Comparison of ENCODE assay signal across 24 cellular contexts in the genomic region with DNA sequence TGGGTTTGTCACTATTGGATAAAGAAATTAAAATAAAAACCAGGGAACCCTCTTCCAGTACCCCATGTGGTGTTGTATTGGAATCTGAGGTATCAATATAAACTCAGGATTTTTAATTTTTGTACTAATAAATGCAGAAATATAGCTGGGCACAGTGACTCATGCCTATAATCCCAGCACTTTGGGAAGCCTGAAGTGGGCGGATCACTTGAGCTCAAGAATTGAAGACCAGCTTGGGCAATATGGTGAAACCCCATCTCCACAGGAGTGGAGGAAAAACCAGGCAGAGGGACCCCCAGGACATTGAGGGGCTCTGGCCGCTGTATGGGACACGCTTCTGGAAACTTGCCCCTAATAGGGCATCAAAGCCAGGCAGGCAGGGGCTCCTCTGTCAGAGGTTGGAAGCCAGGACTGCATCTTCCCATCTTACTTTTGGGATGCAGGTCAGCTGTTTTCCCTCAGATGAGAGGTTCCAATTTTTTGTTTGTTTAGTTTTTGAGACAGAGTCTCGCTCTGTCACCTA. TPM values are rescaled to one million over a fixed set of nuclear protein-coding genes. Genes with fewer than 3 reads are reported as not detected.
A peak's percentile ranks its signal among the peaks of the same experiment; 100 is the strongest.
DNase-seq lines count a peak whose midpoint lies in the region; ATAC-seq and TF ChIP-seq lines count a peak whose summit lies in the region.
"Had no signal": no experiment of that assay in that cellular context is flagged by ENCODE, and none has a peak within 500 bp of the region (broad histone marks: within the 10 kb centered on the region; RNA-seq: fewer than 3 reads in every experiment).

No MANE protein-coding gene starts in this region.

- H3K9me2 ChIP-seq in HCT116 (ENCODE audit: insufficient read depth), result no peaks in the 10 kb centered on the region

- H3K36me3 ChIP-seq in HCT116 (ENCODE audit: control insufficient read depth in 1 of 2, insufficient read depth in 2 of 2, low read length in 2 of 2) (no peaks in the 10 kb centered on the region), thoracic aorta (no peaks in the 10 kb centered on the region)
- H3K36me3 ChIP-seq: brain microvascular endothelial cell, neutrophil, right lobe of liver had no signal

- H3K79me2 ChIP-seq in HCT116 (ENCODE audit: insufficient read depth, low read length), result no peaks in the 10 kb centered on the region

- no peak for DNase-seq in HCT116 (ENCODE audit: low read depth, low spot score)
- DNase-seq in fibroblast of peridontal ligament (ENCODE audit: extremely low read depth), result peak; percentile 29
- DNase-seq in omental fat pad (ENCODE audit: low spot score), result no peak
- DNase-seq in thoracic aorta (ENCODE audit: low spot score), result no peak
- DNase-seq in glomerular visceral epithelial cell (ENCODE audit: extremely low spot score), result no peak
- no peak for DNase-seq in mucosa of gallbladder (ENCODE audit: low spot score)
- DNase-seq: activated naive CD8-positive, alpha-beta T cell treated with anti-CD3 and anti-CD28 coated beads for 36 hours; brain microvascular endothelial cell; CD4-positive, CD25-positive, alpha-beta regulatory T cell; DMS153; GF-D8; NCI-H1417 treated with DMSO at 0.1 percent for 48 hours; NCI-H2171; NCI-H69; right lobe of liver; stimulated activated CD4-positive, alpha-beta T cell treated with anti-CD3 and anti-CD28 coated beads, Interleukin-2, amount 100 ng/mL, for 48 hours had no signal

- H3K27ac ChIP-seq in HCT116 (ENCODE audit: low read depth, low read length), result no peak overlapping the region
- H3K27ac ChIP-seq in thoracic aorta, result peak overlapping the region; percentile 86 to 96
- H3K27ac ChIP-seq: brain microvascular endothelial cell, neutrophil, right lobe of liver had no signal

- POLR2A ChIA-PET in HCT116 (lab: Charles Lee), result interaction anchor here (0.9 kb wide), 1 partner anchor 8 kb away, joined by 3 read pairs; no protein-coding TSS in a partner anchor

- no peak overlapping the region for H3K9ac ChIP-seq in HCT116 (ENCODE audit: low read length)

- RAD21 ChIA-PET in HCT116 (lab: Charles Lee; ENCODE audit: low non-redundant PET in 1 of 2, low total read pairs in 2 of 2, uncharacterized antibody in 2 of 2, unreplicated experiment in 2 of 2), result no interaction called here

- peaks cover 17 to 55% of the 10 kb centered on the region in 2 experiments for H3K4me1 ChIP-seq in HCT116 (ENCODE audit: control insufficient read depth in 1 of 2, insufficient read depth in 2 of 2, low read length in 2 of 2)
- H3K4me1 ChIP-seq in thoracic aorta (ENCODE audit: control insufficient read depth in 1 of 2, low read depth in 2 of 2), result peaks cover 25 to 42% of the 10 kb centered on the region in 2 donors
- H3K4me1 ChIP-seq: right lobe of liver had no signal

- H2AFZ ChIP-seq in HCT116 (ENCODE audit: low read depth, low read length, poor library complexity, severe bottlenecking), result no peak overlapping the region

- CTCF ChIA-PET in HCT116 (lab: Charles Lee), result no interaction called here

- no peaks in the 10 kb centered on the region for H4K20me1 ChIP-seq in HCT116 (ENCODE audit: insufficient read depth)

- H3K9me3 ChIP-seq in HCT116 (ENCODE audit: control insufficient read depth in 1 of 2, insufficient read depth in 1 of 2, low read depth in 1 of 2, low read length in 2 of 2) (no peaks in the 10 kb centered on the region), thoracic aorta (no peaks in the 10 kb centered on the region)
- H3K9me3 ChIP-seq: neutrophil, right lobe of liver had no signal

- H3K4me3 ChIP-seq in HCT116 (replicated peaks in 1 of 2; ENCODE audit: low read depth in 1 of 2, low read length in 2 of 2) (no peak overlapping the region), thoracic aorta (no peak overlapping the region)
- H3K4me3 ChIP-seq: GM12878, right lobe of liver had no signal

- TF ChIP-seq RAD21 in HCT116 (IDR thresholded peaks at IDR 0.05; ENCODE audit: low read depth), result no peak

- TF ChIP-seq POLR2A in HCT116 (IDR thresholded peaks at IDR 0.05; ENCODE audit: borderline replicate concordance, extremely low read depth, insufficient read depth, insufficient read length), result no peak

- no peaks in the 10 kb centered on the region for H3K27me3 ChIP-seq in HCT116 (ENCODE audit: insufficient read depth, low read length)
- no peaks in the 10 kb centered on the region for H3K27me3 ChIP-seq in thoracic aorta (replicated peaks; ENCODE audit: insufficient read depth)
- H3K27me3 ChIP-seq: brain microvascular endothelial cell, right lobe of liver had no signal

- no TSS peak for BruUV-seq in HCT116 (replicated peaks; lab: Mats Ljungman, UMichigan)

- TF ChIP-seq CTCF in HCT116 (IDR thresholded peaks at IDR 0.05 in 2 of 3, conservative IDR thresholded peaks at IDR 0.05 in 1 of 3; ENCODE audit: borderline replicate concordance in 1 of 3, insufficient read depth in 1 of 3, low read depth in 2 of 3, low read length in 2 of 3) (no peak), omental fat pad (IDR thresholded peaks at IDR 0.05) (no peak), thoracic aorta (IDR thresholded peaks at IDR 0.05) (no peak)

- no peak for ATAC-seq in HCT116
- ATAC-seq in omental fat pad (ENCODE audit: low FRiP score), result peak; percentile 17
- ATAC-seq in thoracic aorta (ENCODE audit: insufficient number of reproducible peaks, low FRiP score, low read depth), result no peak
- ATAC-seq in HG03025 (IDR thresholded peaks at IDR 0.05; ENCODE audit: low FRiP score, unreplicated experiment), result no peak
- ATAC-seq in HG03520 (IDR thresholded peaks at IDR 0.05; ENCODE audit: unreplicated experiment), result no peak
- ATAC-seq: GM12878 had no signal

- intact Hi-C loops in HCT116 (cut with micrococcal nuclease), result no loop called here

- peak overlapping the region; percentile 20 for H3K4me2 ChIP-seq in HCT116 (ENCODE audit: low read length)

TF ChIP-seq in HCT116, 20 proteins besides CTCF, POLR2A, EP300 and RAD21:
- TF ChIP-seq EZH2phosphoT487 (IDR thresholded peaks at IDR 0.05; ENCODE audit: borderline replicate concordance) (no peak), EZH2 (IDR thresholded peaks at IDR 0.05) (no peak), TCF7L2 (IDR thresholded peaks at IDR 0.05; ENCODE audit: borderline replicate concordance, extremely low read depth, insufficient read depth, insufficient read length) (no peak), JUND (IDR thresholded peaks at IDR 0.05) (no peak), SIN3A (IDR thresholded peaks at IDR 0.05; ENCODE audit: low read depth) (no peak)
- TF ChIP-seq, protein P1, sequence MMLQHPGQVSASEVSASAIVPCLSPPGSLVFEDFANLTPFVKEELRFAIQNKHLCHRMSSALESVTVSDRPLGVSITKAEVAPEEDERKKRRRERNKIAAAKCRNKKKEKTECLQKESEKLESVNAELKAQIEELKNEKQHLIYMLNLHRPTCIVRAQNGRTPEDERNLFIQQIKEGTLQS (IDR thresholded peaks at IDR 0.05), result no peak

RNA-seq across cellular contexts. Expression of gene ADIRF, which starts 11.1 kb away (rescaled TPM):
- total RNA-seq in HCT116 (2021; ENCODE audit: unreplicated experiment), result 448 TPM
- polyA plus RNA-seq in HCT116 (2012), result 582 and 667 TPM in 2 replicates
- total RNA-seq in omental fat pad, result 100 to 1,000 TPM; 504 to 829 (median 668) TPM
- 100 to 1,000 TPM; 318 to 644 TPM for total RNA-seq in thoracic aorta
- 25.4 TPM for total RNA-seq in mucosa of gallbladder
- total RNA-seq: activated naive CD8-positive, alpha-beta T cell treated with anti-CD3 and anti-CD28 coated beads for 36 hours; CD4-positive, CD25-positive, alpha-beta regulatory T cell; mononuclear cell; SK-MEL-5 had no signal

RNA-seq across cellular contexts. Expression of gene SNCG, which starts 21.0 kb away (rescaled TPM):
- total RNA-seq in HCT116 (2021; ENCODE audit: unreplicated experiment), result 61.1 TPM
- polyA plus RNA-seq in HCT116 (2012), result 120 and 159 TPM in 2 replicates
- 100 to 1,000 TPM in 3 of 4 donors, 10 to 100 TPM in 1; 70.9 to 252 (median 180) TPM for total RNA-seq in omental fat pad
- 100 to 1,000 TPM in 1 of 2 donors, 10 to 100 TPM in 1; 50.9 to 167 TPM for total RNA-seq in thoracic aorta
- 15.8 TPM for total RNA-seq in mucosa of gallbladder
- total RNA-seq: activated naive CD8-positive, alpha-beta T cell treated with anti-CD3 and anti-CD28 coated beads for 36 hours; CD4-positive, CD25-positive, alpha-beta regulatory T cell; mononuclear cell; SK-MEL-5 had no signal
- polyA plus RNA-seq: CD4-positive, CD25-positive, alpha-beta regulatory T cell had no signal

RNA-seq across cellular contexts. Expression of gene MMRN2, which starts 21.9 kb away (rescaled TPM):
- total RNA-seq in HCT116 (2021; ENCODE audit: unreplicated experiment) (8.3 TPM), omental fat pad (100 to 1,000 TPM in 1 of 4 donors, 10 to 100 TPM in 3; 29.3 to 148 (median 78.2) TPM), thoracic aorta (10 to 100 TPM; 49.4 to 55.0 TPM), mucosa of gallbladder (17.4 TPM)
- polyA plus RNA-seq in HCT116 (2012), result 16.8 and 19.6 TPM in 2 replicates
- total RNA-seq: activated naive CD8-positive, alpha-beta T cell treated with anti-CD3 and anti-CD28 coated beads for 36 hours had no signal

RNA-seq across cellular contexts. Expression of gene FAM25A, which starts 40.7 kb away (rescaled TPM):
- 2.7 TPM for total RNA-seq in HCT116 (2021; ENCODE audit: unreplicated experiment)
- 10.4 and 12.6 TPM in 2 replicates for polyA plus RNA-seq in HCT116 (2012)
- total RNA-seq in omental fat pad, result not detected
- total RNA-seq in thoracic aorta, result not detected
- total RNA-seq in mucosa of gallbladder, result not detected
- total RNA-seq: activated naive CD8-positive, alpha-beta T cell treated with anti-CD3 and anti-CD28 coated beads for 36 hours; CD4-positive, CD25-positive, alpha-beta regulatory T cell; fibroblast of lung; GM12878; mononuclear cell; right lobe of liver; SK-MEL-5; subcutaneous adipose tissue had no signal
- polyA plus RNA-seq: CD4-positive, CD25-positive, alpha-beta regulatory T cell; fibroblast of lung; GM12878 had no signal

Comparison
In these comparisons a context has a peak if more than half of its experiments do, and no peak if none do; other contexts are left out.
1. RNA of gene ADIRF, which starts 11.1 kb away (total RNA-seq): 504 to 829 TPM in omental fat pad, 318 to 644 TPM in thoracic aorta and 448 TPM in HCT116 (single experiment); 25.4 TPM in mucosa of gallbladder (single experiment); every median in the first group is over 10 times any median in the second.